ENCODE assay signal across 1 cellular context in genomic region chr1:1996207-1996651, GRCh38.
TF ChIP-seq lines count a peak whose summit lies in the region.

No MANE protein-coding gene starts in this region.

TF ChIP-seq in K562, 482 proteins besides CTCF, POLR2A, EP300 and RAD21 (continued from another document and continues in another):
- no peak for TF ChIP-seq SIN3A (IDR thresholded peaks at IDR 0.05; ENCODE audit: borderline replicate concordance in 2 of 2, control insufficient read depth in 1 of 2, low read depth in 2 of 2, low read length in 2 of 2)
- no peak for TF ChIP-seq ZBTB43 (CRISPR knock-in tag; IDR thresholded peaks at IDR 0.05)
- no peak; the same call in 1 of the 2 replicates for TF ChIP-seq DDX20 (tag; IDR thresholded peaks at IDR 0.05; ENCODE audit: low read depth)
- TF ChIP-seq ZNF655 (CRISPR knock-in tag; IDR thresholded peaks at IDR 0.05): no peak
- no peak for TF ChIP-seq SREBF2 (CRISPR knock-in tag; IDR thresholded peaks at IDR 0.05)
- no peak for TF ChIP-seq ZNF830 (CRISPR knock-in tag; IDR thresholded peaks at IDR 0.05)
- TF ChIP-seq ELF2 (CRISPR knock-in tag; IDR thresholded peaks at IDR 0.05): 0 out of 2 replicates have a peak, but pooled peaks have one; percentile 9
- peak; percentile 31; the same call in 1 of the 2 replicates for TF ChIP-seq ZKSCAN8 (CRISPR knock-in tag; IDR thresholded peaks at IDR 0.05)
- TF ChIP-seq AFF1 (IDR thresholded peaks at IDR 0.05; ENCODE audit: low read depth in 1 of 2, partially characterized antibody in 2 of 2): peak in 1 of 2 experiments; percentile 42
- TF ChIP-seq ZNF584 (CRISPR knock-in tag; IDR thresholded peaks at IDR 0.05; ENCODE audit: low read depth): peak; percentile 87; the same call in 1 of the 2 replicates
- TF ChIP-seq DEAF1 (CRISPR knock-in tag; IDR thresholded peaks at IDR 0.05): no peak
- TF ChIP-seq SAFB2 (IDR thresholded peaks at IDR 0.05; ENCODE audit: borderline replicate concordance, low read depth, low read length, severe bottlenecking): no peak
- no peak for TF ChIP-seq CHD7 (IDR thresholded peaks at IDR 0.05; ENCODE audit: low read depth, low read length)
- 0 out of 2 replicates have a peak, but pooled peaks have one; percentile 27 for TF ChIP-seq SPI1 (IDR thresholded peaks at IDR 0.05; ENCODE audit: borderline replicate concordance, low read depth, low read length)
- no peak for TF ChIP-seq POLR2AphosphoS5 (IDR thresholded peaks at IDR 0.05; ENCODE audit: control insufficient read depth, insufficient read depth, low read depth, low read length)
- no peak for TF ChIP-seq ZBTB11 (CRISPR knock-in tag; IDR thresholded peaks at IDR 0.05)
- TF ChIP-seq NR2C2 (CRISPR knock-in tag; IDR thresholded peaks at IDR 0.05): no peak
- peak; percentile 36; the same call in 1 of the 2 replicates for TF ChIP-seq NR2C2 (tag; IDR thresholded peaks at IDR 0.05)
- TF ChIP-seq THRB (CRISPR knock-in tag; conservative IDR thresholded peaks at IDR 0.05): no peak
- TF ChIP-seq NONO (IDR thresholded peaks at IDR 0.05; ENCODE audit: low read depth in 2 of 2, low read length in 1 of 2): no peak
- no peak for TF ChIP-seq POLR3G (IDR thresholded peaks at IDR 0.05; ENCODE audit: extremely low read depth, insufficient read length, insufficient replicate concordance)
- TF ChIP-seq ARID2 (IDR thresholded peaks at IDR 0.05): no peak
- peak; percentile 78 to 85 for TF ChIP-seq TRIM24 (IDR thresholded peaks at IDR 0.05)
- TF ChIP-seq RNF2 (IDR thresholded peaks at IDR 0.05): peak; percentile 83; the same call in 1 of the 2 replicates
- no peak for TF ChIP-seq FOSL1 (tag; conservative IDR thresholded peaks at IDR 0.05)
- 0 out of 2 replicates have a peak, but pooled peaks have one; percentile 40 for TF ChIP-seq DMBX1 (CRISPR knock-in tag; IDR thresholded peaks at IDR 0.05; ENCODE audit: borderline replicate concordance)
- TF ChIP-seq ELF1 (tag; IDR thresholded peaks at IDR 0.05): peak; percentile 71
- no peak for TF ChIP-seq ZNF274 (IDR thresholded peaks at IDR 0.05; ENCODE audit: borderline replicate concordance, low read depth, low read length)
- TF ChIP-seq ZNF3 (CRISPR knock-in tag; IDR thresholded peaks at IDR 0.05): no peak
- no peak for TF ChIP-seq BCL6 (CRISPR knock-in tag; IDR thresholded peaks at IDR 0.05)
- peak; percentile 88 for TF ChIP-seq CEBPB (tag; IDR thresholded peaks at IDR 0.05)
